In the genomic region with DNA sequence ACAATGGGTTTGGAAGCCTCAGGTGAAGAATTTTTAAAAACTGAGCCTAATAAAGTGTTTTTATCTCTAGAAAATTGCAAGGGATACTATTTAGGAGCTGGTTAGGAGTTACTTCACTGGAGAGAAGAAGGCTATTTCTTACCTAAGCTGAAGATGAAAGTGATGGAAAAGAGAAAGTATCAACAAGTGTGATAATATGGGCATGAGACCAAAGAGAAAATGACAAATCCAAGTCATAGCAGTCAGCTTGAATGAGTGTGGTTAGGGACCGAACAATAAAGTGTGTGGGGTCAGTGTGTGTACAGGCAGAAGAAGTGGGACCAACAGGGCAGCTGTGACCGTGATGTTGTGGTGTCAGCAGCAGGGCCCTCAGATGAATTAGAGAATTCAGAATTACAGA, we compare ENCODE assay signal across 7 cellular contexts. TPM values are rescaled to one million over a fixed set of nuclear protein-coding genes. Genes with fewer than 3 reads are reported as not detected.
"Had no signal": no experiment of that assay in that cellular context is flagged by ENCODE, and none has a peak within 500 bp of the region (broad histone marks: within the 10 kb centered on the region; RNA-seq: fewer than 3 reads in every experiment).

No MANE protein-coding gene starts in this region.

- DNase-seq: GM23248, H9, HCEC 1CT, HFFc6, IMR-90, KG1 had no signal

- H3K4me3 ChIP-seq: GM23248, K562 had no signal

- ATAC-seq: K562 had no signal

- H2AFZ ChIP-seq: GM23248 had no signal

- H3K9ac ChIP-seq: GM23248 had no signal

- H3K27ac ChIP-seq: GM23248 had no signal

RNA-seq across cellular contexts. Expression of gene ADAMTS20, which starts 24.2 kb away (rescaled TPM):
- polyA plus RNA-seq: GM23248, IMR-90 had no signal
